Comparison of ENCODE assay signal across 9 cellular contexts in genomic region chr3:72591522-72592421, GRCh38.
A peak's percentile ranks its signal among the peaks of the same experiment; 100 is the strongest.
DNase-seq lines count a peak whose midpoint lies in the region; ATAC-seq, FAIRE-seq and TF ChIP-seq lines count a peak whose summit lies in the region.
"Had no signal": no experiment of that assay in that cellular context is flagged by ENCODE, and none has a peak within 500 bp of the region (broad histone marks: within the 10 kb centered on the region; RNA-seq: fewer than 3 reads in every experiment).

No MANE protein-coding gene starts in this region.

- H3K36me3 ChIP-seq in K562 (ENCODE audit: control insufficient read depth, insufficient read depth, low read length) (no peaks in the 10 kb centered on the region), tibial artery (no peaks in the 10 kb centered on the region)

- DNase-seq in HK-2 (ENCODE audit: unreplicated experiment) = peak; percentile 10
- peak; percentile 30 to 65 (median 36) for DNase-seq in K562 (ENCODE audit: extremely low read depth in 1 of 4, low spot score in 3 of 4)
- DNase-seq in islet precursor cell = peak; percentile 97
- peak; percentile 33 to 78 for DNase-seq in tibial artery
- no peak for DNase-seq in omental fat pad (ENCODE audit: low spot score)
- DNase-seq: activated CD8-positive, alpha-beta memory T cell treated with anti-CD3 and anti-CD28 coated beads, Interleukin-2, amount 50 U/mL, for 4 hours had no signal

- H3K9ac ChIP-seq in K562 (ENCODE audit: insufficient read depth in 1 of 2, low read depth in 2 of 2, low read length in 2 of 2) = peak overlapping the region in 1 of 2 experiments; percentile 76; a peak in 1 of 4 replicates

- H3K4me3 ChIP-seq in K562 (no peak overlapping the region), tibial artery (no peak overlapping the region)

- TF ChIP-seq RAD21 in K562 (CRISPR knock-in tag; conservative IDR thresholded peaks at IDR 0.05 in 1 of 2, IDR thresholded peaks at IDR 0.05 in 1 of 2) = no peak

- POLR2A ChIA-PET in K562 (lab: Yijun Ruan, JAX) = interaction anchor here (1.3 kb wide), 1 partner anchor 9 kb away, joined by 3 read pairs; no protein-coding TSS in a partner anchor

- 25% methylated on average over 14 of the region's 14 CpGs for WGBS in K562 (ENCODE audit: insufficient coverage, low coverage, missing lambda C conversion rate)

- CTCF ChIA-PET in K562 (lab: Yijun Ruan, JAX; ENCODE audit: low intra/inter-chr PET ratio) = no interaction called here

- in situ Hi-C loops in K562 (cut with MboI) = no loop called here

- no peak overlapping the region for H2AFZ ChIP-seq in K562 (ENCODE audit: low read depth, low read length)

- peaks cover 4% of the 10 kb centered on the region for H3K9me1 ChIP-seq in K562 (ENCODE audit: control insufficient read depth, insufficient read depth, low read length)

- H3K27me3 ChIP-seq in K562 (ENCODE audit: control insufficient read depth in 2 of 2, insufficient read depth in 2 of 2, low read length in 2 of 2) (no peaks in the 10 kb centered on the region), tibial artery (no peaks in the 10 kb centered on the region)

- no peaks in the 10 kb centered on the region for H4K20me1 ChIP-seq in K562 (replicated peaks; ENCODE audit: control insufficient read depth, insufficient read depth, low read length)

- H3K27ac ChIP-seq in K562 (ENCODE audit: extremely low read depth, low read depth, low read length) (no peak overlapping the region), tibial artery (peak overlapping the region; percentile 0 to 49)

- no TSS peak for BruUV-seq in K562 (replicated peaks; lab: Mats Ljungman, UMichigan)

- intact Hi-C loops in K562 (cut with micrococcal nuclease) (loop anchor here (5.0 kb wide), 1 partner anchor 144 kb away; the partner anchor contains the start of gene RYBP), tibial artery (cut with DNase I; ENCODE audit: low total_unique reads) (no loop called here)

- H3K4me2 ChIP-seq in K562 (ENCODE audit: insufficient read depth, low read length) = no peak overlapping the region

- TF ChIP-seq EP300 in K562 (IDR thresholded peaks at IDR 0.05; ENCODE audit: low read length) = no peak

- no peaks in the 10 kb centered on the region for H3K79me2 ChIP-seq in K562 (ENCODE audit: control insufficient read depth, insufficient read depth, low read length)

- peak; percentile 69 for FAIRE-seq in K562 (lab: Jason Lieb, UNC)

- no peaks in the 10 kb centered on the region for H3K9me3 ChIP-seq in K562 (replicated peaks; ENCODE audit: control insufficient read depth, insufficient read depth, low read depth, low read length)
- no peaks in the 10 kb centered on the region for H3K9me3 ChIP-seq in tibial artery

- no peak for TF ChIP-seq POLR2A in K562 (conservative IDR thresholded peaks at IDR 0.05)

- ATAC-seq in K562 = peak; percentile 42
- no peak for ATAC-seq in HG03565 (IDR thresholded peaks at IDR 0.05; ENCODE audit: unreplicated experiment)
- no peak for ATAC-seq in HG03095 (IDR thresholded peaks at IDR 0.05; ENCODE audit: unreplicated experiment)
- no peak for ATAC-seq in omental fat pad (ENCODE audit: low FRiP score)
- no peak for ATAC-seq in HG03175 (IDR thresholded peaks at IDR 0.05; ENCODE audit: unreplicated experiment)

- peaks cover 29 to 37% of the 10 kb centered on the region in 2 experiments; a peak in 4 of 5 replicates for H3K4me1 ChIP-seq in K562 (replicated peaks in 1 of 2; ENCODE audit: control insufficient read depth in 2 of 2, insufficient read depth in 2 of 2, low read length in 2 of 2)
- H3K4me1 ChIP-seq in tibial artery = peaks cover 0 to 20% (median 12%) of the 10 kb centered on the region in 4 donors

- TF ChIP-seq CTCF in K562 (IDR thresholded peaks at IDR 0.05 in 2 of 3, conservative IDR thresholded peaks at IDR 0.05 in 1 of 3; ENCODE audit: insufficient read depth in 2 of 3, low read depth in 1 of 3, low read length in 3 of 3) (no peak), tibial artery (IDR thresholded peaks at IDR 0.05) (no peak), omental fat pad (IDR thresholded peaks at IDR 0.05) (no peak)

TF ChIP-seq in K562, 482 proteins besides CTCF, POLR2A, EP300 and RAD21 (continues in another document):
- TF ChIP-seq EHMT2 (IDR thresholded peaks at IDR 0.05) (peak; percentile 28; the same call in 1 of the 2 replicates), L3MBTL2 (IDR thresholded peaks at IDR 0.05) (peak; percentile 46; the same call in 1 of the 2 replicates), NFIC (IDR thresholded peaks at IDR 0.05) (0 out of 2 replicates have a peak, but pooled peaks have one; percentile 15), RHOXF2B (CRISPR knock-in tag; conservative IDR thresholded peaks at IDR 0.05) (no peak), TCF3 (CRISPR knock-in tag; IDR thresholded peaks at IDR 0.05) (peak; percentile 72), GATA2 (CRISPR knock-in tag; IDR thresholded peaks at IDR 0.05) (0 out of 2 replicates have a peak, but pooled peaks have one; percentile 44), MCM7 (IDR thresholded peaks at IDR 0.05) (no peak), ARID1B (IDR thresholded peaks at IDR 0.05) (peak; percentile 60; the same call in 1 of the 2 replicates), ZNF224 (CRISPR knock-in tag; IDR thresholded peaks at IDR 0.05) (no peak), MEIS2 (IDR thresholded peaks at IDR 0.05; ENCODE audit: partially characterized antibody) (peak; percentile 28), CUX1 (CRISPR knock-in tag; IDR thresholded peaks at IDR 0.05) (no peak), CREM (IDR thresholded peaks at IDR 0.05; ENCODE audit: low read depth) (no peak), DACH1 (IDR thresholded peaks at IDR 0.05; ENCODE audit: partially characterized antibody) (no peak), ADNP (tag; IDR thresholded peaks at IDR 0.05) (no peak), ZBTB1 (CRISPR knock-in tag; IDR thresholded peaks at IDR 0.05; ENCODE audit: borderline replicate concordance, low read depth) (no peak), HSF4 (CRISPR knock-in tag; IDR thresholded peaks at IDR 0.05; ENCODE audit: borderline replicate concordance) (no peak)
- TF ChIP-seq, protein P1, sequence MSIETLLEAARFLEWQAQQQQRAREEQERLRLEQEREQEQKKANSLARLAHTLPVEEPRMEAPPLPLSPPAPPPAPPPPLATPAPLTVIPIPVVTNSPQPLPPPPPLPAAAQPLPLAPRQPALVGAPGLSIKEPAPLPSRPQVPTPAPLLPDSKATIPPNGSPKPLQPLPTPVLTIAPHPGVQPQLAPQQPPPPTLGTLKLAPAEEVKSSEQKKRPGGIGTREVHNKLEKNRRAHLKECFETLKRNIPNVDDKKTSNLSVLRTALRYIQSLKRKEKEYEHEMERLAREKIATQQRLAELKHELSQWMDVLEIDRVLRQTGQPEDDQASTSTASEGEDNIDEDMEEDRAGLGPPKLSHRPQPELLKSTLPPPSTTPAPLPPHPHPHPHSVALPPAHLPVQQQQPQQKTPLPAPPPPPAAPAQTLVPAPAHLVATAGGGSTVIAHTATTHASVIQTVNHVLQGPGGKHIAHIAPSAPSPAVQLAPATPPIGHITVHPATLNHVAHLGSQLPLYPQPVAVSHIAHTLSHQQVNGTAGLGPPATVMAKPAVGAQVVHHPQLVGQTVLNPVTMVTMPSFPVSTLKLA (conservative IDR thresholded peaks at IDR 0.05) = 0 out of 4 replicates have a peak, but pooled peaks of 1 of the 2 experiments have one; percentile 38
